13 cellular contexts compared by ENCODE assay signal in genomic region chrX:42678133-42678532, GRCh38.
DNase-seq lines count a peak whose midpoint lies in the region; ATAC-seq and TF ChIP-seq lines count a peak whose summit lies in the region.
"Had no signal": no experiment of that assay in that cellular context is flagged by ENCODE, and none has a peak within 500 bp of the region (broad histone marks: within the 10 kb centered on the region; RNA-seq: fewer than 3 reads in every experiment).

No MANE protein-coding gene starts in this region.

- no peak overlapping the region for H3K4me3 ChIP-seq in epithelial cell of esophagus (ENCODE audit: low read length)
- H3K4me3 ChIP-seq: adrenal gland, PC-9 had no signal

- DNase-seq in NCI-H2196 treated with DMSO at 0.1 percent for 48 hours (lab: John Stamatoyannopoulos, UW; ENCODE audit: unreplicated experiment), result peak; percentile 6
- no peak for DNase-seq in NCI-H2196 (lab: John Stamatoyannopoulos, UW; ENCODE audit: unreplicated experiment)
- peak; percentile 66 for DNase-seq in M059J (ENCODE audit: low read depth)
- DNase-seq in epithelial cell of esophagus (ENCODE audit: low read depth), result peak; percentile 16
- DNase-seq in renal cortical epithelial cell (ENCODE audit: low read depth), result peak; percentile 18
- DNase-seq: activated CD8-positive, alpha-beta memory T cell treated with anti-CD3 and anti-CD28 coated beads, Interleukin-2, amount 10 ng/mL, durations not matched to agents 7 days and 5 days; GOT3; PC-9; stimulated activated CD4-positive, alpha-beta T cell treated with anti-CD3 and anti-CD28 coated beads, Interleukin-15, amount 100 ng/mL, for 24 hours had no signal

- ATAC-seq in HG03175 (IDR thresholded peaks at IDR 0.05; ENCODE audit: unreplicated experiment) (no peak), GM18873 (IDR thresholded peaks at IDR 0.05; ENCODE audit: low FRiP score, unreplicated experiment) (no peak), GM21717 (IDR thresholded peaks at IDR 0.05; ENCODE audit: unreplicated experiment) (no peak)
- ATAC-seq: activated CD8-positive, alpha-beta memory T cell treated with anti-CD3 and anti-CD28 coated beads, Interleukin-2, amount 10 ng/mL, durations not matched to agents 7 days and 5 days had no signal

- peak; percentile 39 for TF ChIP-seq CTCF in epithelial cell of esophagus (IDR thresholded peaks at IDR 0.05; ENCODE audit: insufficient read depth, low read depth, low read length, missing control alignments)
